In genomic region chr20:38460040-38460623, GRCh38 we compare ENCODE assay signal across 1 cellular context.
A peak's percentile ranks its signal among the peaks of the same experiment; 100 is the strongest.
TF ChIP-seq lines count a peak whose summit lies in the region.

No MANE protein-coding gene starts in this region.

TF ChIP-seq in HepG2, 621 proteins besides CTCF, POLR2A, EP300 and RAD21 (continued from another document and continues in another):
- 0 out of 2 replicates have a peak, but pooled peaks have one; percentile 28 for TF ChIP-seq FOXP4 (CRISPR knock-in tag; IDR thresholded peaks at IDR 0.05)
- TF ChIP-seq KDM6A (CRISPR knock-in tag; IDR thresholded peaks at IDR 0.05; ENCODE audit: low read depth): no peak
- peak; percentile 74 for TF ChIP-seq ARID5B (CRISPR knock-in tag; IDR thresholded peaks at IDR 0.05)
- TF ChIP-seq ZNF816 (CRISPR knock-in tag; IDR thresholded peaks at IDR 0.05; ENCODE audit: borderline replicate concordance): peak; percentile 44; the same call in 1 of the 2 replicates
- TF ChIP-seq MLX (CRISPR knock-in tag; IDR thresholded peaks at IDR 0.05): no peak
- no peak for TF ChIP-seq GABPA (IDR thresholded peaks at IDR 0.05; ENCODE audit: low read depth, low read length)
- peak; percentile 63 for TF ChIP-seq GABPA (CRISPR knock-in tag; IDR thresholded peaks at IDR 0.05; ENCODE audit: low read depth)
- TF ChIP-seq ZNF614 (CRISPR knock-in tag; IDR thresholded peaks at IDR 0.05; ENCODE audit: borderline replicate concordance): peak; percentile 73; the same call in 1 of the 2 replicates
- no peak for TF ChIP-seq ZKSCAN5 (CRISPR knock-in tag; IDR thresholded peaks at IDR 0.05)
- peak; percentile 27; the same call in 1 of the 2 replicates for TF ChIP-seq HMG20A (CRISPR knock-in tag; IDR thresholded peaks at IDR 0.05; ENCODE audit: borderline replicate concordance)
- TF ChIP-seq KDM2A (CRISPR knock-in tag; IDR thresholded peaks at IDR 0.05; ENCODE audit: borderline replicate concordance, low read depth): no peak
- peak; percentile 64 for TF ChIP-seq PHF5A (CRISPR knock-in tag; IDR thresholded peaks at IDR 0.05; ENCODE audit: low read depth, unreplicated experiment)
- TF ChIP-seq MAFK (conservative IDR thresholded peaks at IDR 0.05 in 1 of 2, IDR thresholded peaks at IDR 0.05 in 1 of 2; ENCODE audit: low read length in 2 of 2): no peak
- no peak for TF ChIP-seq MAFG (CRISPR knock-in tag; IDR thresholded peaks at IDR 0.05)
- peak; percentile 50; the same call in 1 of the 2 replicates for TF ChIP-seq ELF1 (CRISPR knock-in tag; IDR thresholded peaks at IDR 0.05)
- TF ChIP-seq ZNF549 (CRISPR knock-in tag; IDR thresholded peaks at IDR 0.05): no peak
- TF ChIP-seq FOSL2 (CRISPR knock-in tag; IDR thresholded peaks at IDR 0.05): peak; percentile 91
- no peak for TF ChIP-seq NFRKB (IDR thresholded peaks at IDR 0.05)
- peak; percentile 72; the same call in 1 of the 2 replicates for TF ChIP-seq FOSL1 (CRISPR knock-in tag; IDR thresholded peaks at IDR 0.05; ENCODE audit: borderline replicate concordance)
- TF ChIP-seq ZNF839 (CRISPR knock-in tag; IDR thresholded peaks at IDR 0.05; ENCODE audit: borderline replicate concordance): no peak
- no peak for TF ChIP-seq PITX1 (CRISPR knock-in tag; IDR thresholded peaks at IDR 0.05)
- peak; percentile 59; the same call in 1 of the 2 replicates for TF ChIP-seq ZNF574 (CRISPR knock-in tag; IDR thresholded peaks at IDR 0.05)
- no peak for TF ChIP-seq ZBED4 (CRISPR knock-in tag; IDR thresholded peaks at IDR 0.05; ENCODE audit: borderline replicate concordance)
- TF ChIP-seq ZNF777 (CRISPR knock-in tag; IDR thresholded peaks at IDR 0.05): peak; percentile 56; the same call in 1 of the 2 replicates
- peak; percentile 79; the same call in 1 of the 2 replicates for TF ChIP-seq ETV5 (CRISPR knock-in tag; IDR thresholded peaks at IDR 0.05; ENCODE audit: borderline replicate concordance)
- no peak for TF ChIP-seq HMGXB4 (CRISPR knock-in tag; IDR thresholded peaks at IDR 0.05; ENCODE audit: borderline replicate concordance in 1 of 2, low read depth in 1 of 2)
- no peak for TF ChIP-seq HINFP (CRISPR knock-in tag; IDR thresholded peaks at IDR 0.05; ENCODE audit: low read depth)
- TF ChIP-seq ZNF768 (CRISPR knock-in tag; IDR thresholded peaks at IDR 0.05): no peak
- no peak for TF ChIP-seq JARID2 (CRISPR knock-in tag; IDR thresholded peaks at IDR 0.05; ENCODE audit: insufficient replicate concordance)
- no peak for TF ChIP-seq ZC3H13 (CRISPR knock-in tag; IDR thresholded peaks at IDR 0.05)
- TF ChIP-seq MIER2 (CRISPR knock-in tag; IDR thresholded peaks at IDR 0.05): no peak
- TF ChIP-seq ARNT (IDR thresholded peaks at IDR 0.05): no peak
- TF ChIP-seq NKX3-1 (CRISPR knock-in tag; IDR thresholded peaks at IDR 0.05): 0 out of 2 replicates have a peak, but pooled peaks have one; percentile 34
- 0 out of 2 replicates have a peak, but pooled peaks have one; percentile 23 for TF ChIP-seq ISL2 (CRISPR knock-in tag; IDR thresholded peaks at IDR 0.05)
- no peak for TF ChIP-seq NFE2 (CRISPR knock-in tag; IDR thresholded peaks at IDR 0.05)
- no peak for TF ChIP-seq SNAPC4 (CRISPR knock-in tag; IDR thresholded peaks at IDR 0.05)
- TF ChIP-seq MED1 (CRISPR knock-in tag; IDR thresholded peaks at IDR 0.05): 0 out of 2 replicates have a peak, but pooled peaks have one; percentile 42
- TF ChIP-seq GFI1 (CRISPR knock-in tag; IDR thresholded peaks at IDR 0.05; ENCODE audit: borderline replicate concordance): peak; percentile 85
- TF ChIP-seq GABPB1 (CRISPR knock-in tag; IDR thresholded peaks at IDR 0.05): peak; percentile 42; the same call in 1 of the 2 replicates
